8 cellular contexts compared by ENCODE assay signal in genomic region chr3:56557815-56558170, GRCh38. TPM values are rescaled to one million over a fixed set of nuclear protein-coding genes. Genes with fewer than 3 reads are reported as not detected.
DNase-seq lines count a peak whose midpoint lies in the region; ATAC-seq, FAIRE-seq and TF ChIP-seq lines count a peak whose summit lies in the region.

No MANE protein-coding gene starts in this region.

- H3K36me3 Mint-ChIP-seq in Calu3 (ENCODE audit: insufficient read depth, unreplicated experiment) = peaks cover 36% of the 10 kb centered on the region
- peaks cover 11% of the 10 kb centered on the region for H3K36me3 Mint-ChIP-seq in mesothelial cell of epicardium

- H3K27ac ChIP-seq in GM12878 (ENCODE audit: control insufficient read depth, insufficient read depth) = peak overlapping the region; percentile 73

- H3K27ac Mint-ChIP-seq in Calu3 (ENCODE audit: unreplicated experiment) = peak overlapping the region; percentile 92
- peak overlapping the region; percentile 98 for H3K27ac Mint-ChIP-seq in mesothelial cell of epicardium

- no peaks in the 10 kb centered on the region for H3K36me3 ChIP-seq in GM12878 (ENCODE audit: control insufficient read depth in 2 of 2, insufficient read depth in 2 of 2, low read length in 1 of 2)

- CTCF ChIA-PET in Calu3 (lab: Charles Lee) (no interaction called here), GM12878 (lab: Yijun Ruan, JAX) (interaction anchor here (0.6 to 1.9 kb wide), 5 partner anchors 9 to 431 kb away, joined by 3 to 6 read pairs (median 5); no protein-coding TSS in a partner anchor)

- intact Hi-C loops in Calu3 (cut with micrococcal nuclease; ENCODE audit: unreplicated experiment) (loop anchor here (5.0 kb wide), 1 partner anchor 65 kb away; no protein-coding TSS in a partner anchor), GM12878 (cut with micrococcal nuclease; ENCODE audit: unreplicated experiment) (loop anchor here (2.0 kb wide), 1 partner anchor 125 kb away; the partner anchor contains the start of gene TASOR)

- H2AFZ ChIP-seq in GM12878 (ENCODE audit: control insufficient read depth, low read depth, low read length) = peak overlapping the region; percentile 96

- TF ChIP-seq POLR2A in GM12878 (IDR thresholded peaks at IDR 0.05; ENCODE audit: low read depth, low read length) = no peak

- peaks cover 9% of the 10 kb centered on the region for H3K4me1 Mint-ChIP-seq in Calu3 (ENCODE audit: low read depth, unreplicated experiment)
- peaks cover 16% of the 10 kb centered on the region for H3K4me1 Mint-ChIP-seq in mesothelial cell of epicardium

- peaks cover 30% of the 10 kb centered on the region for H3K27me3 Mint-ChIP-seq in Calu3 (ENCODE audit: unreplicated experiment)
- H3K27me3 Mint-ChIP-seq in mesothelial cell of epicardium (ENCODE audit: low read depth) = peaks cover 20% of the 10 kb centered on the region

- ATAC-seq in HG02981 (IDR thresholded peaks at IDR 0.05; ENCODE audit: unreplicated experiment) (peak; percentile 12), GM12878 (peak; percentile 35)

- H3K4me3 Mint-ChIP-seq in Calu3 (ENCODE audit: low read depth, unreplicated experiment) = peak overlapping the region; percentile 97
- peak overlapping the region; percentile 97 for H3K4me3 Mint-ChIP-seq in mesothelial cell of epicardium

- WGBS in GM12878 (ENCODE audit: insufficient coverage, insufficient replicate concordance, low lambda C conversion rate, missing lambda C conversion rate) = 0% methylated on average over 7 of the region's 7 CpGs

- no peaks in the 10 kb centered on the region for H3K9me3 ChIP-seq in GM12878 (replicated peaks; ENCODE audit: control insufficient read depth, insufficient read depth, low read length)

- no peaks in the 10 kb centered on the region for H3K27me3 ChIP-seq in GM12878 (replicated peaks in 1 of 2; ENCODE audit: control insufficient read depth in 2 of 2, insufficient read depth in 2 of 2, low read length in 1 of 2)

- peak overlapping the region; percentile 89 for H3K4me2 ChIP-seq in GM12878 (ENCODE audit: control insufficient read depth, insufficient read depth)

- TF ChIP-seq CTCF in Calu3 (IDR thresholded peaks at IDR 0.05; ENCODE audit: unreplicated experiment) = no peak
- TF ChIP-seq CTCF in GM12878 (IDR thresholded peaks at IDR 0.05 in 2 of 3, conservative IDR thresholded peaks at IDR 0.05 in 1 of 3; ENCODE audit: control insufficient read depth in 2 of 3, extremely low read depth in 1 of 3, insufficient read depth in 1 of 3, low read depth in 3 of 3, low read length in 3 of 3) = no peak
- peak; percentile 14 for TF ChIP-seq CTCF in mesothelial cell of epicardium (IDR thresholded peaks at IDR 0.05; ENCODE audit: unreplicated experiment)

- BruUV-seq in Calu3 (replicated peaks; lab: Mats Ljungman, UMichigan) = no TSS peak
- no TSS peak for BruUV-seq in GM12878 (replicated peaks; lab: Mats Ljungman, UMichigan)

- RAD21 ChIA-PET in GM12878 (lab: Charles Lee; ENCODE audit: unreplicated experiment) = interaction anchor here (0.6 kb wide), 1 partner anchor 229 kb away, joined by 3 read pairs; no protein-coding TSS in a partner anchor

- peak overlapping the region; percentile 81 for H3K9ac ChIP-seq in GM12878 (ENCODE audit: control insufficient read depth, insufficient read depth, low read length)

- no peak for TF ChIP-seq RAD21 in GM12878 (IDR thresholded peaks at IDR 0.05; ENCODE audit: insufficient read depth, low read depth, low read length)

- FAIRE-seq in GM12878 (lab: Jason Lieb, UNC) = no peak

- no peak for TF ChIP-seq EP300 in GM12878 (IDR thresholded peaks at IDR 0.05; ENCODE audit: borderline replicate concordance in 1 of 2, control insufficient read depth in 1 of 2, low read depth in 2 of 2, low read length in 2 of 2)

- DNase-seq in Calu3 = no peak
- no peak for DNase-seq in GM12878 (ENCODE audit: low read depth, low spot score)
- DNase-seq in mesothelial cell of epicardium (ENCODE audit: low spot score in 2 of 2, unreplicated experiment in 2 of 2) = no peak
- DNase-seq in dedifferentiated amniotic fluid mesenchymal stem cell (ENCODE audit: extremely low spot score) = no peak
- DNase-seq in SHP77 (lab: John Stamatoyannopoulos, UW) = no peak
- no peak for DNase-seq in NAMALWA (ENCODE audit: low spot score)
- DNase-seq in stimulated activated CD4-positive, alpha-beta T cell treated with anti-CD3 and anti-CD28 coated beads, Interleukin-2, amount 100 ng/mL, for 48 hours = no peak

- H3K79me2 ChIP-seq in GM12878 (ENCODE audit: control insufficient read depth, insufficient read depth, low read length) = peaks cover 20% of the 10 kb centered on the region

- no peaks in the 10 kb centered on the region for H3K4me1 ChIP-seq in GM12878 (ENCODE audit: control insufficient read depth, insufficient read depth, low read length)

- SMC1A ChIA-PET in GM12878 (lab: Charles Lee; ENCODE audit: uncharacterized antibody, unreplicated experiment) = interaction anchor here (0.8 to 3.8 kb wide), 3 partner anchors 83 to 242 kb away, joined by 3 to 18 read pairs (median 4); partner anchors contain the start of gene ARHGEF3

- peak overlapping the region; percentile 80 for H3K4me3 ChIP-seq in GM12878

- H3K9me3 Mint-ChIP-seq in Calu3 (ENCODE audit: low read depth, unreplicated experiment) (no peaks in the 10 kb centered on the region), mesothelial cell of epicardium (no peaks in the 10 kb centered on the region)

- in situ Hi-C loops in GM12878 (cut with MboI) = no loop called here

- no peaks in the 10 kb centered on the region for H4K20me1 ChIP-seq in GM12878 (ENCODE audit: control insufficient read depth, insufficient read depth)

- POLR2A ChIA-PET in GM12878 (lab: Charles Lee) = interaction anchor here (1.9 kb wide), 1 partner anchor 125 kb away, joined by 6 read pairs; no protein-coding TSS in a partner anchor

TF ChIP-seq in GM12878, 131 proteins besides CTCF, POLR2A, EP300 and RAD21:
- TF ChIP-seq CBFB (IDR thresholded peaks at IDR 0.05; ENCODE audit: low read depth) (no peak), PAX8 (IDR thresholded peaks at IDR 0.05) (peak; percentile 76; the same call in 1 of the 2 replicates), MTA3 (IDR thresholded peaks at IDR 0.05; ENCODE audit: borderline replicate concordance, low read length) (no peak), ATF7 (IDR thresholded peaks at IDR 0.05; ENCODE audit: low read depth) (peak; percentile 21; the same call in 1 of the 2 replicates), RAD51 (IDR thresholded peaks at IDR 0.05) (peak; percentile 22; the same call in 1 of the 2 replicates)

RNA-seq across cellular contexts. Expression of gene CCDC66, which starts 0.8 kb away (rescaled TPM):
- total RNA-seq in Calu3 (2022) (30.6 and 35.7 TPM in 2 replicates), GM12878 (2014; rRNA removed) (20.8 and 22.6 TPM in 2 replicates), GM12878 (2014; rRNA removed; fragmentation: Illumina TruSeq; extraction: Trizol) (31.9 and 35.8 TPM in 2 replicates), GM12878 (2021) (12.8 and 16.2 TPM in 2 replicates), mesothelial cell of epicardium (36.0 to 40.8 TPM (median 36.2 TPM) in 3 replicates)
- 182 and 194 TPM in 2 replicates for total RNA-seq in GM12878 (2013; cell fraction: nucleolus; rRNA removed)
- 4.2 TPM for polyA plus RNA-seq in GM12878 (2011; ENCODE audit: low read depth)
- polyA plus RNA-seq in GM12878 (2011; rRNA removed) (18.5 and 32.7 TPM in 2 replicates), GM12878 (2014; fragmentation: Illumina TruSeq; extraction: Trizol) (20.5 and 31.7 TPM in 2 replicates), GM12878 (2014; fragmentation: Nextera tagmentation; extraction: Ambion mirVana) (10 to 100 TPM in 1 of 2 experiments, 1 to 10 TPM in 1; 9.4 to 13.9 TPM), GM12878 (2014; rRNA removed) (11.0 and 14.2 TPM in 2 replicates), GM12878 (2016; fragmentation: Nextera tagmentation; extraction: Ambion mirVana) (10 to 100 TPM; 17.7 to 20.0 TPM)
- 5.1 and 7.9 TPM in 2 replicates for polyA plus RNA-seq in GM12878 (2011; cell fraction: cytosol; rRNA removed)
- 43.1 and 50.3 TPM in 2 replicates for polyA plus RNA-seq in GM12878 (2011; cell fraction: nucleus; rRNA removed)
- polyA plus RNA-seq in GM12878 (2012) = 6.0 and 6.5 TPM in 2 replicates
- 37.4 and 47.4 TPM in 2 replicates for polyA minus RNA-seq in GM12878 (2011; rRNA and poly(A)+ RNA removed)
- 7.8 and 10.9 TPM in 2 replicates for polyA minus RNA-seq in GM12878 (2011; cell fraction: cytosol; rRNA and poly(A)+ RNA removed)
- polyA minus RNA-seq in GM12878 (2011; cell fraction: nucleus; rRNA and poly(A)+ RNA removed) = 37.6 and 75.1 TPM in 2 replicates
